18 cellular contexts compared by ENCODE assay signal in genomic region chr11:75474240-75474639, GRCh38. TPM values are rescaled to one million over a fixed set of nuclear protein-coding genes. Genes with fewer than 3 reads are reported as not detected.
DNase-seq lines count a peak whose midpoint lies in the region; ATAC-seq and TF ChIP-seq lines count a peak whose summit lies in the region.
"Had no signal": no experiment of that assay in that cellular context is flagged by ENCODE, and none has a peak within 500 bp of the region (broad histone marks: within the 10 kb centered on the region; RNA-seq: fewer than 3 reads in every experiment).

No MANE protein-coding gene starts in this region.

- no peaks in the 10 kb centered on the region for H3K36me3 ChIP-seq in mucosa of descending colon (ENCODE audit: low read depth)
- H3K36me3 ChIP-seq: upper lobe of right lung had no signal

- no peak for ATAC-seq in natural killer cell treated with Interleukin-12 subunit alpha and Interleukin-12 subunit beta and Interleukin-15 and Interleukin-18, amount 100 ng/mL, for 72 hours
- ATAC-seq in natural killer cell, result no peak
- ATAC-seq in mucosa of descending colon, result no peak
- no peak for ATAC-seq in HG02763 (IDR thresholded peaks at IDR 0.05; ENCODE audit: unreplicated experiment)
- ATAC-seq: activated T-cell treated with anti-CD3 and anti-CD28 coated beads, Interleukin-2, amount 50 U/mL, for 4 hours; GM23338; upper lobe of right lung; WTC11 had no signal

- no peaks in the 10 kb centered on the region for H3K4me1 ChIP-seq in mucosa of descending colon (ENCODE audit: low read depth)
- H3K4me1 ChIP-seq: parathyroid adenoma had no signal

- no peak overlapping the region for H3K4me3 Mint-ChIP-seq in natural killer cell treated with Interleukin-12 subunit alpha and Interleukin-12 subunit beta and Interleukin-15 and Interleukin-18, amount 100 ng/mL, for 72 hours
- no peak overlapping the region for H3K4me3 Mint-ChIP-seq in natural killer cell
- H3K4me3 Mint-ChIP-seq: activated T-cell treated with anti-CD3 and anti-CD28 coated beads, Interleukin-2, amount 50 U/mL, for 4 hours; dendritic cell treated with granulocyte-macrophage colony-stimulating factor and Interleukin-4, amounts not matched to agents 40 ng/mL and 50 ng/mL, for 4 days; GM23338 had no signal

- no peaks in the 10 kb centered on the region for H3K9me3 ChIP-seq in mucosa of descending colon
- H3K9me3 ChIP-seq: upper lobe of right lung had no signal

- H3K9me3 Mint-ChIP-seq in natural killer cell treated with Interleukin-12 subunit alpha and Interleukin-12 subunit beta and Interleukin-15 and Interleukin-18, amount 100 ng/mL, for 72 hours, result no peaks in the 10 kb centered on the region
- H3K9me3 Mint-ChIP-seq in natural killer cell, result no peaks in the 10 kb centered on the region
- H3K9me3 Mint-ChIP-seq: activated T-cell treated with anti-CD3 and anti-CD28 coated beads, Interleukin-2, amount 50 U/mL, for 4 hours; dendritic cell treated with granulocyte-macrophage colony-stimulating factor and Interleukin-4, amounts not matched to agents 40 ng/mL and 50 ng/mL, for 4 days; GM23338; WTC11 had no signal

- DNase-seq in natural killer cell treated with Interleukin-12 subunit alpha and Interleukin-12 subunit beta and Interleukin-15 and Interleukin-18, amount 100 ng/mL, for 72 hours (ENCODE audit: low spot score), result no peak
- no peak for DNase-seq in natural killer cell
- peak; percentile 51 for DNase-seq in dermis blood vessel endothelial cell
- DNase-seq in mucosa of descending colon, result no peak
- DNase-seq in AG08396 (ENCODE audit: low spot score), result no peak
- no peak for DNase-seq in NCI-H2171 treated with DMSO at 0.1 percent for 48 hours (lab: John Stamatoyannopoulos, UW)
- DNase-seq: activated T-cell treated with anti-CD3 and anti-CD28 coated beads, Interleukin-2, amount 50 U/mL, for 4 hours; amniotic stem cell; NCI-H1417 treated with DMSO at 0.1 percent for 48 hours; NCI-H446 treated with DMSO at 0.1 percent for 48 hours; Right ventricle myocardium superior; upper lobe of right lung had no signal

- intact Hi-C loops in natural killer cell (cut with micrococcal nuclease), result no loop called here
- intact Hi-C loops in mucosa of descending colon (cut with DNase I, micrococcal nuclease), result no loop called here

- peaks cover 14 to 18% of the 10 kb centered on the region in 2 donors for H3K4me1 Mint-ChIP-seq in natural killer cell treated with Interleukin-12 subunit alpha and Interleukin-12 subunit beta and Interleukin-15 and Interleukin-18, amount 100 ng/mL, for 72 hours (ENCODE audit: low read depth in 2 of 2)
- H3K4me1 Mint-ChIP-seq in natural killer cell, result peaks cover 16 to 21% of the 10 kb centered on the region in 2 donors

- H3K36me3 Mint-ChIP-seq in natural killer cell treated with Interleukin-12 subunit alpha and Interleukin-12 subunit beta and Interleukin-15 and Interleukin-18, amount 100 ng/mL, for 72 hours, result no peaks in the 10 kb centered on the region
- no peaks in the 10 kb centered on the region for H3K36me3 Mint-ChIP-seq in natural killer cell
- H3K36me3 Mint-ChIP-seq: WTC11 had no signal

- H3K27me3 Mint-ChIP-seq in natural killer cell treated with Interleukin-12 subunit alpha and Interleukin-12 subunit beta and Interleukin-15 and Interleukin-18, amount 100 ng/mL, for 72 hours, result no peaks in the 10 kb centered on the region
- H3K27me3 Mint-ChIP-seq in natural killer cell (ENCODE audit: low read depth in 2 of 2), result peaks cover 0 to 3% of the 10 kb centered on the region in 2 donors
- H3K27me3 Mint-ChIP-seq: dendritic cell treated with granulocyte-macrophage colony-stimulating factor and Interleukin-4, amounts not matched to agents 40 ng/mL and 50 ng/mL, for 4 days had no signal

- H3K27ac Mint-ChIP-seq in natural killer cell treated with Interleukin-12 subunit alpha and Interleukin-12 subunit beta and Interleukin-15 and Interleukin-18, amount 100 ng/mL, for 72 hours, result peak overlapping the region; percentile 86 to 90
- peak overlapping the region in 1 of 2 donors; percentile 78 for H3K27ac Mint-ChIP-seq in natural killer cell
- H3K27ac Mint-ChIP-seq: dendritic cell treated with granulocyte-macrophage colony-stimulating factor and Interleukin-4, amounts not matched to agents 40 ng/mL and 50 ng/mL, for 4 days had no signal

- no peak overlapping the region for H3K4me3 ChIP-seq in mucosa of descending colon
- H3K4me3 ChIP-seq: GM23338, upper lobe of right lung had no signal

- TF ChIP-seq CTCF in natural killer cell (IDR thresholded peaks at IDR 0.05), result no peak
- no peak for TF ChIP-seq CTCF in mucosa of descending colon (IDR thresholded peaks at IDR 0.05)

TF ChIP-seq in PFSK-1, 5 proteins besides CTCF, POLR2A, EP300 and RAD21:
- no peak for TF ChIP-seq FOXP2 (optimal IDR thresholded peaks at IDR 0.05; ENCODE audit: borderline replicate concordance, extremely low read depth, extremely low read length, insufficient read depth)
- TF ChIP-seq POLR2AphosphoS5 (IDR thresholded peaks at IDR 0.05; ENCODE audit: low read depth, low read length), result peak; percentile 39; the same call in 1 of the 2 replicates
TF ChIP-seq in PFSK-1: peak in this region for 1.

RNA-seq across cellular contexts. Expression of gene KLHL35, which starts 41.2 kb away (rescaled TPM):
- total RNA-seq in natural killer cell treated with Interleukin-12 subunit alpha and Interleukin-12 subunit beta and Interleukin-15 and Interleukin-18, amount 100 ng/mL, for 72 hours, result 1 to 10 TPM in 1 of 2 donors, under 1 TPM in 1; 0.62 to 1.5 TPM
- total RNA-seq in natural killer cell, result under 1 TPM; 0.40 to 0.93 (median 0.54) TPM
- 0.77 TPM for polyA plus RNA-seq in PFSK-1 (2012; ENCODE audit: insufficient read length, low read depth)
- total RNA-seq in dermis blood vessel endothelial cell, result 0.85 and 1.5 TPM in 2 replicates
- 1 to 10 TPM in 1 of 3 donors, under 1 TPM in 2; 0.25 to 1.7 (median 0.49) TPM for total RNA-seq in mucosa of descending colon

RNA-seq across cellular contexts. Expression of gene GDPD5, which starts 51.5 kb away (rescaled TPM):
- 10 to 100 TPM in 1 of 2 donors, 1 to 10 TPM in 1; 7.2 to 28.2 TPM for total RNA-seq in natural killer cell treated with Interleukin-12 subunit alpha and Interleukin-12 subunit beta and Interleukin-15 and Interleukin-18, amount 100 ng/mL, for 72 hours
- total RNA-seq in natural killer cell (10 to 100 TPM; 49.7 to 95.2 (median 60.2) TPM), dermis blood vessel endothelial cell (37.4 and 40.7 TPM in 2 replicates), mucosa of descending colon (1 to 10 TPM; 3.0 to 7.7 (median 4.6) TPM)
- 29.0 TPM for polyA plus RNA-seq in PFSK-1 (2012; ENCODE audit: insufficient read length, low read depth)
